ENCODE assay signal across 8 cellular contexts in the genomic region with DNA sequence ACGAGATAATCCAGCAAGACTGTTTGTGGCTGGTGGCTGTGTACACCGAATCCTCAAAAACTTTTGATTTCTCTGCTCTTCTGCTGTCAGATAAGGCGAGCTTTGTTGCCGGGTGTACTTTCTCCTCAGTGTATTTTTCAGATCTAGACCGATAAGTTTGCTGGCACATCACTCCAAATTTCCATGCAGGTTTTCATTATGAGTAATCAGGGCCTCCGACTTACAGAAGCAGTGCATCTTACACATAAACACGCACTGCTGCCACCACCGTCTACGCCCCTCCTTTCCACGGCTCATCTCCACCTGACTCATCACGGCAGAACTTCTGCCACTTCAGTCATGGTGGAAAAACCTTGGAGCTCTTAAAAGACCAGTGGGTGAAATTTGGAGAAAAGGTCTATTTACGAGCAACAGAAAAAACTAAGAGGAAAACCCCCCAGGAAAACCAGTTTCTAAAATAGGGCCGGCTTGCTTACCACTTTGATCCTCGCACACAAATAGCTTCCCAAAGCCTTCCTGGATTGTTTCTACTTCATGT. TPM values are rescaled to one million over a fixed set of nuclear protein-coding genes. Genes with fewer than 3 reads are reported as not detected.
DNase-seq lines count a peak whose midpoint lies in the region; ATAC-seq, FAIRE-seq and TF ChIP-seq lines count a peak whose summit lies in the region.

No MANE protein-coding gene starts in this region.

- FAIRE-seq in RCC 7860 (lab: Jason Lieb, UNC): peak; percentile 86
- no peak for FAIRE-seq in small intestine (lab: Jason Lieb, UNC)

- peaks cover 0 to 16% (median 0%) of the 10 kb centered on the region in 11 experiments; a peak in 2 of 22 replicates for H4K20me1 ChIP-seq in BLaER1 treated with 17β-estradiol and CSF1 and Interleukin-3, amounts not matched to agents 10 nM and 100 nM
- H4K20me1 ChIP-seq in Karpas-422 (ENCODE audit: insufficient read depth, low read depth, low read length): no peaks in the 10 kb centered on the region

- peaks cover 0 to 10% (median 6%) of the 10 kb centered on the region in 11 experiments; a peak in 12 of 22 replicates for H3K9me3 ChIP-seq in BLaER1 treated with 17β-estradiol and CSF1 and Interleukin-3, amounts not matched to agents 10 nM and 100 nM (replicated peaks in 1 of 11)
- H3K9me3 ChIP-seq in small intestine (ENCODE audit: control insufficient read depth, low read depth) (no peaks in the 10 kb centered on the region), Karpas-422 (ENCODE audit: low read length) (no peaks in the 10 kb centered on the region)

- no peaks in the 10 kb centered on the region for H3K79me2 ChIP-seq in Karpas-422 (ENCODE audit: low read length)

- no peak for TF ChIP-seq CTCF in nephron progenitor cell (IDR thresholded peaks at IDR 0.05)

- peak overlapping the region in 9 of 11 experiments; percentile 23 to 75 (median 40); a peak in 17 of 22 replicates for H3K4me2 ChIP-seq in BLaER1 treated with 17β-estradiol and CSF1 and Interleukin-3, amounts not matched to agents 10 nM and 100 nM
- H3K4me2 ChIP-seq in Karpas-422 (ENCODE audit: low read depth, low read length, poor library complexity, severe bottlenecking): no peak overlapping the region

- H3K27ac Mint-ChIP-seq in activated naive CD8-positive, alpha-beta T cell: peak overlapping the region; percentile 94
- H3K27ac Mint-ChIP-seq in nephron progenitor cell: no peak overlapping the region

- H3K4me1 Mint-ChIP-seq in activated naive CD8-positive, alpha-beta T cell (ENCODE audit: low read depth): peaks cover 63% of the 10 kb centered on the region
- H3K4me1 Mint-ChIP-seq in nephron progenitor cell: peaks cover 15% of the 10 kb centered on the region

- no peaks in the 10 kb centered on the region for H3K9me3 Mint-ChIP-seq in activated naive CD8-positive, alpha-beta T cell (ENCODE audit: low read depth)
- H3K9me3 Mint-ChIP-seq in nephron progenitor cell: peaks cover 12% of the 10 kb centered on the region

- no peaks in the 10 kb centered on the region for H3K27me3 Mint-ChIP-seq in activated naive CD8-positive, alpha-beta T cell
- H3K27me3 Mint-ChIP-seq in nephron progenitor cell (ENCODE audit: low read depth, poor library complexity): no peaks in the 10 kb centered on the region

- peak overlapping the region; percentile 46 for H3K4me3 Mint-ChIP-seq in activated naive CD8-positive, alpha-beta T cell
- H3K4me3 Mint-ChIP-seq in nephron progenitor cell: no peak overlapping the region

- H3K36me3 Mint-ChIP-seq in activated naive CD8-positive, alpha-beta T cell: peaks cover 27% of the 10 kb centered on the region
- peaks cover 68% of the 10 kb centered on the region for H3K36me3 Mint-ChIP-seq in nephron progenitor cell (ENCODE audit: low read depth)

- peaks cover 11 to 38% (median 22%) of the 10 kb centered on the region in 11 experiments; a peak in 20 of 22 replicates for H3K36me3 ChIP-seq in BLaER1 treated with 17β-estradiol and CSF1 and Interleukin-3, amounts not matched to agents 10 nM and 100 nM
- peaks cover 0 to 2% of the 10 kb centered on the region in 2 donors for H3K36me3 ChIP-seq in small intestine (ENCODE audit: control insufficient read depth in 2 of 2, insufficient read depth in 2 of 2, low read length in 2 of 2)
- H3K36me3 ChIP-seq in Karpas-422 (ENCODE audit: insufficient read depth, low read length): no peaks in the 10 kb centered on the region

- no peak overlapping the region for H3K4me3 ChIP-seq in BLaER1 treated with 17β-estradiol and CSF1 and Interleukin-3, amounts not matched to agents 10 nM and 100 nM
- H3K4me3 ChIP-seq in skin epidermis: no peak overlapping the region
- H3K4me3 ChIP-seq in small intestine (ENCODE audit: low read depth in 1 of 2, low read length in 2 of 2): no peak overlapping the region
- H3K4me3 ChIP-seq in Karpas-422 (ENCODE audit: low read length): no peak overlapping the region

- DNase-seq in RCC 7860 (ENCODE audit: low spot score): peak; percentile 82
- no peak for DNase-seq in nephron progenitor cell
- DNase-seq in small intestine: no peak
- no peak for DNase-seq in Karpas-422

- no peak overlapping the region for H2AFZ ChIP-seq in Karpas-422 (ENCODE audit: low read length)

- WGBS in small intestine, 3 donors: 69 to 77% (median 77%) methylated on average over 14 of the region's 14 CpGs

- H3K4me1 ChIP-seq in BLaER1 treated with 17β-estradiol and CSF1 and Interleukin-3, amounts not matched to agents 10 nM and 100 nM: peaks cover 9 to 18% (median 13%) of the 10 kb centered on the region in 10 experiments; a peak in 19 of 20 replicates
- H3K4me1 ChIP-seq in small intestine (ENCODE audit: control insufficient read depth in 2 of 2, insufficient read depth in 1 of 2, low read depth in 1 of 2, low read length in 1 of 2) (no peaks in the 10 kb centered on the region), Karpas-422 (ENCODE audit: low read length) (peaks cover 17% of the 10 kb centered on the region)

- no peaks in the 10 kb centered on the region for H3K9me2 ChIP-seq in Karpas-422 (replicated peaks; ENCODE audit: insufficient read depth, low read length)

- H3K9ac ChIP-seq in BLaER1 treated with 17β-estradiol and CSF1 and Interleukin-3, amounts not matched to agents 10 nM and 100 nM: no peak overlapping the region
- H3K9ac ChIP-seq in Karpas-422 (ENCODE audit: low read length): no peak overlapping the region

- H3K27me3 ChIP-seq in BLaER1 treated with 17β-estradiol and CSF1 and Interleukin-3, amounts not matched to agents 10 nM and 100 nM: no peaks in the 10 kb centered on the region
- H3K27me3 ChIP-seq in small intestine (ENCODE audit: control insufficient read depth in 2 of 2, insufficient read depth in 2 of 2, low read length in 2 of 2): no peaks in the 10 kb centered on the region
- no peaks in the 10 kb centered on the region for H3K27me3 ChIP-seq in Karpas-422 (ENCODE audit: low read length)

- no peak overlapping the region for H3K27ac ChIP-seq in BLaER1 treated with 17β-estradiol and CSF1 and Interleukin-3, amounts not matched to agents 10 nM and 100 nM
- peak overlapping the region in 15 of 21 experiments; percentile 3 to 80 (median 41) for H3K27ac ChIP-seq in skin epidermis
- no peak overlapping the region for H3K27ac ChIP-seq in small intestine (ENCODE audit: low read depth in 1 of 2, low read length in 1 of 2)
- H3K27ac ChIP-seq in Karpas-422 (ENCODE audit: low read length): no peak overlapping the region

- peak; percentile 60 for ATAC-seq in GM21528 (IDR thresholded peaks at IDR 0.05; ENCODE audit: low FRiP score, unreplicated experiment)

RNA-seq across cellular contexts. Expression of a gene that starts 7.7 kb away (rescaled TPM):
- 1 to 10 TPM; 1.4 to 3.0 (median 1.8) TPM for polyA plus RNA-seq in small intestine
- 1.2 and 2.8 TPM in 2 replicates for total RNA-seq in Karpas-422 (2014; rRNA removed; shearing (Covaris generic); ENCODE audit: low replicate concordance)

RNA-seq across cellular contexts. Expression of a gene that starts 48.7 kb away (rescaled TPM):
- polyA plus RNA-seq in small intestine: 10 to 100 TPM in 1 of 3 donors, 1 to 10 TPM in 2; 2.2 to 10.6 (median 2.9) TPM
- total RNA-seq in Karpas-422 (2014; rRNA removed; shearing (Covaris generic); ENCODE audit: low replicate concordance): 0.07 TPM in 1 of 2 replicates, not detected in the other

Comparison
In these comparisons a context has a peak if more than half of its experiments do, and no peak if none do; other contexts are left out.
1. H3K27ac ChIP-seq: peak in skin epidermis (15 of 21); none in BLaER1 treated with 17β-estradiol and CSF1 and Interleukin-3, amounts not matched to agents 10 nM and 100 nM (0 of 11), small intestine (0 of 2) and Karpas-422 (single experiment).